ENCODE assay signal across 10 cellular contexts in the genomic region with DNA sequence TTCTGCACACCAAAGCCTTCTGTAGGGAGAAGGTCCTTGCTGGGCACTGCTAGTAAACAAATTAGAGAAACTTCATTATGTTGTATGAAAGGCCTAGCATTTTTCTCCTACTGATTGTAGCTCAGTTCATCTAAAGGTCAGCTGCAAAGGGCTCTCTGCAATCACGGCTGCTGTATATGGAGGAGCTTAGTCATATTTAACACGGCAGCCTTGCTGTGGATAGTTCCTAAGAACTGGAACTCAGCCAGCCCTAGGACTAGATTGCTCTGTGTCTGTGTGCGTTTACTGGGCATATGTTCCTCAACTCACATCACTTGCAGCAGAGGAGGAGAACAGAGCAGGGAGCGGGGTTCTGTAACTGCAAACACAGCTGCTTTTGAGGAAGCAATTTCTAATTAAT.
DNase-seq lines count a peak whose midpoint lies in the region; ATAC-seq and TF ChIP-seq lines count a peak whose summit lies in the region.
"Had no signal": no experiment of that assay in that cellular context is flagged by ENCODE, and none has a peak within 500 bp of the region (broad histone marks: within the 10 kb centered on the region; RNA-seq: fewer than 3 reads in every experiment).

No MANE protein-coding gene starts in this region.

- TF ChIP-seq CTCF in BJ (IDR thresholded peaks at IDR 0.05; ENCODE audit: insufficient read depth, low read depth, low read length) (no peak), PC-9 (conservative IDR thresholded peaks at IDR 0.05) (no peak)

- intact Hi-C loops in left ventricle myocardium superior (cut with micrococcal nuclease) (no loop called here), PC-9 (cut with micrococcal nuclease; ENCODE audit: unreplicated experiment) (no loop called here)

- peak; percentile 93 for ATAC-seq in left ventricle myocardium superior

- H3K27me3 ChIP-seq in BJ (ENCODE audit: control insufficient read depth, insufficient read depth, low read length) (no peaks in the 10 kb centered on the region), MG63 (no peaks in the 10 kb centered on the region), PC-9 (ENCODE audit: insufficient read depth, low read depth) (peaks cover 7% of the 10 kb centered on the region; the same call in 1 of the 2 replicates)

- BruUV-seq in PC-9 (replicated peaks; lab: Mats Ljungman, UMichigan): no TSS peak

- H3K9me2 ChIP-seq in PC-9 (ENCODE audit: insufficient read depth): peaks cover under 1% of the 10 kb centered on the region; the same call in 1 of the 2 replicates

- H3K4me3 ChIP-seq in BJ (ENCODE audit: low read depth, low read length) (no peak overlapping the region), MG63 (no peak overlapping the region), PC-9 (no peak overlapping the region)

- no peak overlapping the region for H3K27ac ChIP-seq in PC-9

- no peaks in the 10 kb centered on the region for H4K20me1 ChIP-seq in PC-9 (ENCODE audit: insufficient read depth)

- no peaks in the 10 kb centered on the region for H3F3A ChIP-seq in PC-9 (ENCODE audit: insufficient read depth, low read depth)

- no peaks in the 10 kb centered on the region for H3K36me3 ChIP-seq in BJ (ENCODE audit: control insufficient read depth, insufficient read depth, low read length)
- H3K36me3 ChIP-seq in MG63: no peaks in the 10 kb centered on the region
- H3K36me3 ChIP-seq in PC-9 (ENCODE audit: low read depth): no peaks in the 10 kb centered on the region

- H3K79me2 ChIP-seq in PC-9 (ENCODE audit: low read depth): no peaks in the 10 kb centered on the region

- peak; percentile 28 for DNase-seq in BJ (ENCODE audit: low read depth)
- DNase-seq in MG63: peak; percentile 3
- peak; percentile 64 to 89 for DNase-seq in SHP77 (lab: John Stamatoyannopoulos, UW)
- DNase-seq in left ventricle myocardium superior: no peak
- no peak for DNase-seq in DMS114 treated with DMSO at 0.1 percent for 48 hours (lab: John Stamatoyannopoulos, UW; ENCODE audit: unreplicated experiment)
- DNase-seq in PC-9: no peak
- no peak for DNase-seq in NAMALWA (ENCODE audit: low spot score)
- no peak for DNase-seq in dedifferentiated amniotic fluid mesenchymal stem cell (ENCODE audit: extremely low spot score)
- DNase-seq: activated CD4-positive, alpha-beta T cell treated with anti-CD3 and anti-CD28 coated beads, Interleukin-2, amount 50 U/mL, for 1 hour; CD4-positive, alpha-beta T cell had no signal

- H3K4me1 ChIP-seq in PC-9 (replicated peaks; ENCODE audit: insufficient read depth): no peaks in the 10 kb centered on the region

- no peak overlapping the region for H2AFZ ChIP-seq in PC-9

- no peaks in the 10 kb centered on the region for H3K9me3 ChIP-seq in MG63
- H3K9me3 ChIP-seq in PC-9 (ENCODE audit: insufficient read depth, low read depth): no peaks in the 10 kb centered on the region

- POLR2A ChIA-PET in BJ (lab: Charles Lee) (no interaction called here), PC-9 (lab: Charles Lee; ENCODE audit: unreplicated experiment) (no interaction called here)

- CTCF ChIA-PET in BJ (lab: Yijun Ruan, JAX): no interaction called here
- CTCF ChIA-PET in PC-9 (lab: Charles Lee): no interaction called here

- H3K4me2 ChIP-seq in PC-9: no peak overlapping the region

Comparison
In these comparisons a context has a peak if more than half of its experiments do, and no peak if none do; other contexts are left out.
1. DNase-seq: peak in BJ (single experiment), MG63 (single experiment) and SHP77 (2 of 2); none in left ventricle myocardium superior (single experiment), DMS114 treated with DMSO at 0.1 percent for 48 hours (single experiment), PC-9 (0 of 2), NAMALWA (single experiment) and dedifferentiated amniotic fluid mesenchymal stem cell (single experiment).